Comparison of ENCODE assay signal across 28 cellular contexts in genomic region chr1:4756851-4757580, GRCh38.
"Had no signal": no experiment of that assay in that cellular context is flagged by ENCODE, and none has a peak within 500 bp of the region (broad histone marks: within the 10 kb centered on the region; RNA-seq: fewer than 3 reads in every experiment).

No MANE protein-coding gene starts in this region.

- H3K27me3 ChIP-seq: brain microvascular endothelial cell, dorsolateral prefrontal cortex had no signal

- H3K4me3 ChIP-seq: coronary artery, dorsolateral prefrontal cortex, esophagus muscularis mucosa, gastroesophageal sphincter, heart right ventricle had no signal

- H3K27ac ChIP-seq: brain microvascular endothelial cell, coronary artery, esophagus muscularis mucosa, gastroesophageal sphincter, heart right ventricle, WERI-Rb-1 had no signal

- ATAC-seq: activated CD4-positive, alpha-beta T cell treated with anti-CD3 and anti-CD28 coated beads for 36 hours; activated CD8-positive, alpha-beta memory T cell treated with anti-CD3 and anti-CD28 coated beads, Interleukin-2, amount 10 ng/mL, durations not matched to agents 7 days and 5 days; activated CD8-positive, alpha-beta T cell treated with anti-CD3 and anti-CD28 coated beads, Interleukin-2, amount 10 ng/mL, durations not matched to agents 7 days and 5 days; gastroesophageal sphincter; heart right ventricle; T-helper 17 cell had no signal

- H3K4me1 ChIP-seq: esophagus muscularis mucosa, gastroesophageal sphincter, heart right ventricle had no signal

- H3K36me3 ChIP-seq: brain microvascular endothelial cell, esophagus muscularis mucosa, gastroesophageal sphincter, heart right ventricle, WERI-Rb-1 had no signal

- DNase-seq: activated B cell treated with CpG ODN at 0.5 μM for 24 hours; activated CD4-positive, alpha-beta memory T cell treated with anti-CD3 and anti-CD28 coated beads for 36 hours; activated CD4-positive, alpha-beta T cell treated with anti-CD3 and anti-CD28 coated beads for 36 hours; activated CD4-positive, alpha-beta T cell treated with anti-CD3 and anti-CD28 coated beads, Interleukin-2, amount 10 ng/mL, durations not matched to agents 24 days and 14 days; activated CD4-positive, CD25-positive, alpha-beta regulatory T cell treated with anti-CD3 and anti-CD28 coated beads, Interleukin-2, amount 50 U/mL, for 72 hours; activated CD8-positive, alpha-beta memory T cell treated with anti-CD3 and anti-CD28 coated beads, Interleukin-2, amount 10 ng/mL, durations not matched to agents 7 days and 5 days; activated CD8-positive, alpha-beta memory T cell treated with anti-CD3 and anti-CD28 coated beads, Interleukin-2, amount 50 U/mL, for 4 hours; activated CD8-positive, alpha-beta T cell treated with anti-CD3 and anti-CD28 coated beads, Interleukin-2, amount 10 ng/mL, durations not matched to agents 7 days and 5 days; activated gamma-delta T cell treated with Interleukin-2 at 50 U/mL for 16 hours; activated naive CD4-positive, alpha-beta T cell treated with anti-CD3 and anti-CD28 coated beads, Interleukin-2, amount 50 U/mL, for 16 hours; activated naive CD4-positive, alpha-beta T cell treated with Interleukin-2 at 50 U/mL for 16 hours; activated T-cell treated with anti-CD3 and anti-CD28 coated beads, Interleukin-2, amount 50 U/mL, for 1 hour; activated T-cell treated with anti-CD3 and anti-CD28 coated beads, Interleukin-2, amount 50 U/mL, for 48 hours; amniotic stem cell; anterior cingulate cortex; brain microvascular endothelial cell; dorsolateral prefrontal cortex; effector memory CD4-positive, alpha-beta T cell; erythroblast; foreskin melanocyte; heart right ventricle; T-helper 1 cell; T-helper 17 cell; T1000; WERI-Rb-1 had no signal
